Comparison of ENCODE assay signal across 27 cellular contexts in genomic region chr21:45799765-45800338, GRCh38.
"Had no signal": no experiment of that assay in that cellular context is flagged by ENCODE, and none has a peak within 500 bp of the region (broad histone marks: within the 10 kb centered on the region; RNA-seq: fewer than 3 reads in every experiment).

No MANE protein-coding gene starts in this region.

- H3K36me3 ChIP-seq: esophagus squamous epithelium, heart right ventricle, left ventricle myocardium inferior, lower lobe of right lung, prostate gland, right atrium auricular region, sigmoid colon, tibial artery had no signal

- H3K4me1 Mint-ChIP-seq: stimulated activated memory B cell treated with anti-CD40 and anti-IgM and Interleukin-4, amounts not matched to agents 10 μg/mL and 1 μg/mL and 100 μg/mL, for 72 hours had no signal

- H3K9me3 Mint-ChIP-seq: natural killer cell treated with Interleukin-12 subunit alpha and Interleukin-12 subunit beta and Interleukin-15 and Interleukin-18, amount 100 ng/mL, for 72 hours; neural crest cell; stimulated activated memory B cell treated with anti-CD40 and anti-IgM and Interleukin-4, amounts not matched to agents 10 μg/mL and 1 μg/mL and 100 μg/mL, for 72 hours; type B pancreatic cell had no signal

- ATAC-seq: left colon; stimulated activated naive CD8-positive, alpha-beta T cell treated with anti-CD3 and anti-CD28 coated beads, Interleukin-15, Interleukin-2, amounts not matched to agents 100 U/mL and 50 U/mL, for 24 hours had no signal

- H3K4me3 ChIP-seq: coronary artery, esophagus squamous epithelium, heart right ventricle, left ventricle myocardium inferior, lower lobe of right lung, prostate gland, right atrium auricular region, sigmoid colon, skin epidermis, spleen, testis, tibial artery had no signal

- DNase-seq: dermis blood vessel endothelial cell; effector memory CD4-positive, alpha-beta T cell; esophagus squamous epithelium; foreskin melanocyte; glutamatergic neuron; heart right ventricle; hippocampal formation; kidney glomerular epithelial cell; left colon; left ventricle myocardium inferior; lower lobe of right lung; naive B cell; sigmoid colon; spleen; stimulated activated CD4-positive, alpha-beta T cell treated with anti-CD3 and anti-CD28 coated beads, Interleukin-4, amount 100 ng/mL, for 4 hours; stimulated activated naive CD8-positive, alpha-beta T cell treated with anti-CD3 and anti-CD28 coated beads, Interleukin-15, Interleukin-2, amounts not matched to agents 100 U/mL and 50 U/mL, for 24 hours; substantia nigra; testis; tibial artery had no signal

- H3K4me1 ChIP-seq: esophagus squamous epithelium, heart right ventricle, left ventricle myocardium inferior, lower lobe of right lung, prostate gland, right atrium auricular region, sigmoid colon, spleen, testis, tibial artery had no signal

- H3K36me3 Mint-ChIP-seq: naive B cell; natural killer cell treated with Interleukin-12 subunit alpha and Interleukin-12 subunit beta and Interleukin-15 and Interleukin-18, amount 100 ng/mL, for 72 hours; stimulated activated memory B cell treated with anti-CD40 and anti-IgM and Interleukin-4, amounts not matched to agents 10 μg/mL and 1 μg/mL and 100 μg/mL, for 72 hours; type B pancreatic cell had no signal

- H3K9me3 ChIP-seq: esophagus squamous epithelium, heart right ventricle, left ventricle myocardium inferior, lower lobe of right lung, prostate gland, right atrium auricular region, sigmoid colon, spleen, testis, tibial artery had no signal

- H3K27me3 Mint-ChIP-seq: naive B cell; stimulated activated memory B cell treated with anti-CD40 and anti-IgM and Interleukin-4, amounts not matched to agents 10 μg/mL and 1 μg/mL and 100 μg/mL, for 72 hours; type B pancreatic cell had no signal

- H3K27me3 ChIP-seq: right atrium auricular region, sigmoid colon, spleen, testis had no signal

- H3K27ac ChIP-seq: coronary artery, esophagus squamous epithelium, heart right ventricle, left ventricle myocardium inferior, lower lobe of right lung, prostate gland, right atrium auricular region, sigmoid colon, skin epidermis, spleen, testis, tibial artery had no signal

- H3K4me3 Mint-ChIP-seq: naive B cell; natural killer cell treated with Interleukin-12 subunit alpha and Interleukin-12 subunit beta and Interleukin-15 and Interleukin-18, amount 100 ng/mL, for 72 hours; neural crest cell; stimulated activated memory B cell treated with anti-CD40 and anti-IgM and Interleukin-4, amounts not matched to agents 10 μg/mL and 1 μg/mL and 100 μg/mL, for 72 hours; type B pancreatic cell had no signal
